ENCODE assay signal across 11 cellular contexts in the genomic region with DNA sequence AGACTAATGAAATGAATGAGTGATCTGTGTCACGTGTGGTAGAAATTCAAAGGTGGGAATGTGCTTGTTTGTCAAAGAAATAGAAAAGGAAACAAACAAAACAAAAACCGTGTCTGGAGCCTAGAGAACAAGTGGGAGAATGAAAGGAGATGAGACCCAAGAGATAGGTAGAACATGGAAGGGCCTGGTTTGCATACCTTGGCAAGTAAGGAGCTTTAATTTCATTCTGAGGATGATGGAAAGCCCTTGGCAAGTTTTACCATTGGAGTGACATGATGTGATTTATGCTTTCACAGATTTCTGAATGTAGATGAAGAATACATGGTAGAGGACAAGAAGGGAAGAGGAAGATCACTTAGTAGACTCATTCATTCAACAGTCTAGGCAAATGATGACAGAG.
"Had no signal": no experiment of that assay in that cellular context is flagged by ENCODE, and none has a peak within 500 bp of the region (broad histone marks: within the 10 kb centered on the region; RNA-seq: fewer than 3 reads in every experiment).

No MANE protein-coding gene starts in this region.

- H3K4me3 Mint-ChIP-seq: GM23338, H9, HFFc6 had no signal

- H2AFZ ChIP-seq: GM23248, GM23338 had no signal

- H3K4me2 ChIP-seq: GM23338 had no signal

- H3K27ac Mint-ChIP-seq: GM23338, H9, HFFc6 had no signal

- H3K36me3 ChIP-seq: HAP-1 had no signal

- H3K9me3 ChIP-seq: HAP-1 had no signal

- H3K27ac ChIP-seq: GM23248 had no signal

- H3K9ac ChIP-seq: GM23248 had no signal

- DNase-seq: GM23248, GOT3, H7, H9, HCEC 1CT, HFFc6 had no signal

- FAIRE-seq: H1, H54 had no signal

- H3K4me1 ChIP-seq: HAP-1 had no signal

- ATAC-seq: GM23338, HCT116 had no signal

- H3K9me3 Mint-ChIP-seq: GM23338, H9, HFFc6 had no signal

- H3K4me3 ChIP-seq: GM23248, GM23338, HAP-1 had no signal
